ENCODE assay signal across 1 cellular context in the genomic region with DNA sequence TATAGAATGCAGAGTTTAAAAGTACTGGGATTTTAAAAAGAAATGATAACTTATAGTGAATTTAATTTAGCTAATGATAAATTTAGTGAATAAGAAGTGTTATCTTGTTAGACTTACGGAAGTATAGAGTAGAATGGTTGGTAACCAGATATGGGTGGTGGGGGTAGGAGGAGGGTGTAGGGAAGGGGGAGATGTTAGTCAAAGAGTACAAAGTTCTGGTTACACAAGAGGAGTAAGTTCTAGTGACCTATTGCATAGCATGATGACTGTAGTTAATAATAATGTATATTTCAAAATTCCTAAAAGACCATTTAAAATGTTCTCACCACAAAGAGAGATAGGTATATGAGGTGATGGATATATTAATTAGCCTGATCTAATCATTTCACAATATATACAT.
TF ChIP-seq lines count a peak whose summit lies in the region.

No MANE protein-coding gene starts in this region.

TF ChIP-seq in HepG2, 621 proteins besides CTCF, POLR2A, EP300 and RAD21 (continued from another document and continues in another):
- TF ChIP-seq, protein P1, sequence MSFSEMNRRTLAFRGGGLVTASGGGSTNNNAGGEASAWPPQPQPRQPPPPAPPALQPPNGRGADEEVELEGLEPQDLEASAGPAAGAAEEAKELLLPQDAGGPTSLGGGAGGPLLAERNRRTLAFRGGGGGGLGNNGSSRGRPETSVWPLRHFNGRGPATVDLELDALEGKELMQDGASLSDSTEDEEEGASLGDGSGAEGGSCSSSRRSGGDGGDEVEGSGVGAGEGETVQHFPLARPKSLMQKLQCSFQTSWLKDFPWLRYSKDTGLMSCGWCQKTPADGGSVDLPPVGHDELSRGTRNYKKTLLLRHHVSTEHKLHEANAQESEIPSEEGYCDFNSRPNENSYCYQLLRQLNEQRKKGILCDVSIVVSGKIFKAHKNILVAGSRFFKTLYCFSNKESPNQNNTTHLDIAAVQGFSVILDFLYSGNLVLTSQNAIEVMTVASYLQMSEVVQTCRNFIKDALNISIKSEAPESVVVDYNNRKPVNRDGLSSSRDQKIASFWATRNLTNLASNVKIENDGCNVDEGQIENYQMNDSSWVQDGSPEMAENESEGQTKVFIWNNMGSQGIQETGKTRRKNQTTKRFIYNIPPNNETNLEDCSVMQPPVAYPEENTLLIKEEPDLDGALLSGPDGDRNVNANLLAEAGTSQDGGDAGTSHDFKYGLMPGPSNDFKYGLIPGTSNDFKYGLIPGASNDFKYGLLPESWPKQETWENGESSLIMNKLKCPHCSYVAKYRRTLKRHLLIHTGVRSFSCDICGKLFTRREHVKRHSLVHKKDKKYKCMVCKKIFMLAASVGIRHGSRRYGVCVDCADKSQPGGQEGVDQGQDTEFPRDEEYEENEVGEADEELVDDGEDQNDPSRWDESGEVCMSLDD (CRISPR knock-in tag; IDR thresholded peaks at IDR 0.05; ENCODE audit: borderline replicate concordance), result no peak; the same call in 1 of the 2 replicates
- no peak for TF ChIP-seq JUN (CRISPR knock-in tag; IDR thresholded peaks at IDR 0.05)
- peak; percentile 65; the same call in 1 of the 2 replicates for TF ChIP-seq SMAD3 (CRISPR knock-in tag; IDR thresholded peaks at IDR 0.05)
- TF ChIP-seq ZNF746 (CRISPR knock-in tag; IDR thresholded peaks at IDR 0.05), result no peak; the same call in 1 of the 2 replicates
- TF ChIP-seq PHF5A (CRISPR knock-in tag; IDR thresholded peaks at IDR 0.05; ENCODE audit: low read depth, unreplicated experiment), result peak; percentile 57
- no peak for TF ChIP-seq ZSCAN29 (CRISPR knock-in tag; conservative IDR thresholded peaks at IDR 0.05)
- peak; percentile 68 for TF ChIP-seq ATF7 (IDR thresholded peaks at IDR 0.05)
- no peak for TF ChIP-seq ATF7 (CRISPR knock-in tag; IDR thresholded peaks at IDR 0.05)
- peak; percentile 69 to 71 for TF ChIP-seq NR2F1 (CRISPR knock-in tag; IDR thresholded peaks at IDR 0.05)
- no peak for TF ChIP-seq ATRX (CRISPR knock-in tag; IDR thresholded peaks at IDR 0.05; ENCODE audit: borderline replicate concordance)
- TF ChIP-seq, protein P2, sequence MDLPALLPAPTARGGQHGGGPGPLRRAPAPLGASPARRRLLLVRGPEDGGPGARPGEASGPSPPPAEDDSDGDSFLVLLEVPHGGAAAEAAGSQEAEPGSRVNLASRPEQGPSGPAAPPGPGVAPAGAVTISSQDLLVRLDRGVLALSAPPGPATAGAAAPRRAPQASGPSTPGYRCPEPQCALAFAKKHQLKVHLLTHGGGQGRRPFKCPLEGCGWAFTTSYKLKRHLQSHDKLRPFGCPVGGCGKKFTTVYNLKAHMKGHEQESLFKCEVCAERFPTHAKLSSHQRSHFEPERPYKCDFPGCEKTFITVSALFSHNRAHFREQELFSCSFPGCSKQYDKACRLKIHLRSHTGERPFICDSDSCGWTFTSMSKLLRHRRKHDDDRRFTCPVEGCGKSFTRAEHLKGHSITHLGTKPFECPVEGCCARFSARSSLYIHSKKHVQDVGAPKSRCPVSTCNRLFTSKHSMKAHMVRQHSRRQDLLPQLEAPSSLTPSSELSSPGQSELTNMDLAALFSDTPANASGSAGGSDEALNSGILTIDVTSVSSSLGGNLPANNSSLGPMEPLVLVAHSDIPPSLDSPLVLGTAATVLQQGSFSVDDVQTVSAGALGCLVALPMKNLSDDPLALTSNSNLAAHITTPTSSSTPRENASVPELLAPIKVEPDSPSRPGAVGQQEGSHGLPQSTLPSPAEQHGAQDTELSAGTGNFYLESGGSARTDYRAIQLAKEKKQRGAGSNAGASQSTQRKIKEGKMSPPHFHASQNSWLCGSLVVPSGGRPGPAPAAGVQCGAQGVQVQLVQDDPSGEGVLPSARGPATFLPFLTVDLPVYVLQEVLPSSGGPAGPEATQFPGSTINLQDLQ (CRISPR knock-in tag; IDR thresholded peaks at IDR 0.05), result no peak
- TF ChIP-seq HHEX (CRISPR knock-in tag; IDR thresholded peaks at IDR 0.05), result no peak
- TF ChIP-seq GATAD1 (CRISPR knock-in tag; IDR thresholded peaks at IDR 0.05), result 0 out of 2 replicates have a peak, but pooled peaks have one; percentile 35
- TF ChIP-seq ZSCAN22 (CRISPR knock-in tag; IDR thresholded peaks at IDR 0.05), result no peak
- peak; percentile 58 for TF ChIP-seq ASH2L (IDR thresholded peaks at IDR 0.05; ENCODE audit: insufficient read length, low read depth, low read length)
- peak; percentile 97 for TF ChIP-seq HNF4G (IDR thresholded peaks at IDR 0.05; ENCODE audit: borderline replicate concordance, low read depth, low read length)
- peak; percentile 24; the same call in 1 of the 2 replicates for TF ChIP-seq HNF4G (CRISPR knock-in tag; IDR thresholded peaks at IDR 0.05; ENCODE audit: borderline replicate concordance, low read depth)
- TF ChIP-seq, protein P3, sequence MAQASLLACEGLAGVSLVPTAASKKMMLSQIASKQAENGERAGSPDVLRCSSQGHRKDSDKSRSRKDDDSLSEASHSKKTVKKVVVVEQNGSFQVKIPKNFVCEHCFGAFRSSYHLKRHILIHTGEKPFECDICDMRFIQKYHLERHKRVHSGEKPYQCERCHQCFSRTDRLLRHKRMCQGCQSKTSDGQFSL (CRISPR knock-in tag; IDR thresholded peaks at IDR 0.05), result no peak
- TF ChIP-seq, protein P4, sequence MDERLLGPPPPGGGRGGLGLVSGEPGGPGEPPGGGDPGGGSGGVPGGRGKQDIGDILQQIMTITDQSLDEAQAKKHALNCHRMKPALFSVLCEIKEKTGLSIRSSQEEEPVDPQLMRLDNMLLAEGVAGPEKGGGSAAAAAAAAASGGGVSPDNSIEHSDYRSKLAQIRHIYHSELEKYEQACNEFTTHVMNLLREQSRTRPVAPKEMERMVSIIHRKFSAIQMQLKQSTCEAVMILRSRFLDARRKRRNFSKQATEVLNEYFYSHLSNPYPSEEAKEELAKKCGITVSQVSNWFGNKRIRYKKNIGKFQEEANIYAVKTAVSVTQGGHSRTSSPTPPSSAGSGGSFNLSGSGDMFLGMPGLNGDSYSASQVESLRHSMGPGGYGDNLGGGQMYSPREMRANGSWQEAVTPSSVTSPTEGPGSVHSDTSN (CRISPR knock-in tag; IDR thresholded peaks at IDR 0.05), result no peak
- no peak for TF ChIP-seq TGIF2 (CRISPR knock-in tag; IDR thresholded peaks at IDR 0.05)
- TF ChIP-seq RXRB (CRISPR knock-in tag; IDR thresholded peaks at IDR 0.05; ENCODE audit: borderline replicate concordance), result peak; percentile 71
- TF ChIP-seq KDM5A (IDR thresholded peaks at IDR 0.05; ENCODE audit: borderline replicate concordance, low read length), result peak; percentile 7; the same call in 1 of the 2 replicates
- peak; percentile 89 for TF ChIP-seq PPARG (CRISPR knock-in tag; conservative IDR thresholded peaks at IDR 0.05)
- TF ChIP-seq, protein P5, sequence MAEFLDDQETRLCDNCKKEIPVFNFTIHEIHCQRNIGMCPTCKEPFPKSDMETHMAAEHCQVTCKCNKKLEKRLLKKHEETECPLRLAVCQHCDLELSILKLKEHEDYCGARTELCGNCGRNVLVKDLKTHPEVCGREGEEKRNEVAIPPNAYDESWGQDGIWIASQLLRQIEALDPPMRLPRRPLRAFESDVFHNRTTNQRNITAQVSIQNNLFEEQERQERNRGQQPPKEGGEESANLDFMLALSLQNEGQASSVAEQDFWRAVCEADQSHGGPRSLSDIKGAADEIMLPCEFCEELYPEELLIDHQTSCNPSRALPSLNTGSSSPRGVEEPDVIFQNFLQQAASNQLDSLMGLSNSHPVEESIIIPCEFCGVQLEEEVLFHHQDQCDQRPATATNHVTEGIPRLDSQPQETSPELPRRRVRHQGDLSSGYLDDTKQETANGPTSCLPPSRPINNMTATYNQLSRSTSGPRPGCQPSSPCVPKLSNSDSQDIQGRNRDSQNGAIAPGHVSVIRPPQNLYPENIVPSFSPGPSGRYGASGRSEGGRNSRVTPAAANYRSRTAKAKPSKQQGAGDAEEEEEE (CRISPR knock-in tag; IDR thresholded peaks at IDR 0.05; ENCODE audit: borderline replicate concordance), result no peak
- TF ChIP-seq MIER3 (CRISPR knock-in tag; IDR thresholded peaks at IDR 0.05; ENCODE audit: borderline replicate concordance), result 0 out of 2 replicates have a peak, but pooled peaks have one; percentile 29
- no peak for TF ChIP-seq ETV6 (CRISPR knock-in tag; conservative IDR thresholded peaks at IDR 0.05)
- TF ChIP-seq KMT2B (CRISPR knock-in tag; IDR thresholded peaks at IDR 0.05), result 0 out of 2 replicates have a peak, but pooled peaks have one; percentile 19
- TF ChIP-seq, protein P6, sequence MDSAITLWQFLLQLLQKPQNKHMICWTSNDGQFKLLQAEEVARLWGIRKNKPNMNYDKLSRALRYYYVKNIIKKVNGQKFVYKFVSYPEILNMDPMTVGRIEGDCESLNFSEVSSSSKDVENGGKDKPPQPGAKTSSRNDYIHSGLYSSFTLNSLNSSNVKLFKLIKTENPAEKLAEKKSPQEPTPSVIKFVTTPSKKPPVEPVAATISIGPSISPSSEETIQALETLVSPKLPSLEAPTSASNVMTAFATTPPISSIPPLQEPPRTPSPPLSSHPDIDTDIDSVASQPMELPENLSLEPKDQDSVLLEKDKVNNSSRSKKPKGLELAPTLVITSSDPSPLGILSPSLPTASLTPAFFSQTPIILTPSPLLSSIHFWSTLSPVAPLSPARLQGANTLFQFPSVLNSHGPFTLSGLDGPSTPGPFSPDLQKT (CRISPR knock-in tag; IDR thresholded peaks at IDR 0.05; ENCODE audit: borderline replicate concordance), result no peak
- TF ChIP-seq ZFP1 (CRISPR knock-in tag; IDR thresholded peaks at IDR 0.05), result no peak
- TF ChIP-seq, protein P7, sequence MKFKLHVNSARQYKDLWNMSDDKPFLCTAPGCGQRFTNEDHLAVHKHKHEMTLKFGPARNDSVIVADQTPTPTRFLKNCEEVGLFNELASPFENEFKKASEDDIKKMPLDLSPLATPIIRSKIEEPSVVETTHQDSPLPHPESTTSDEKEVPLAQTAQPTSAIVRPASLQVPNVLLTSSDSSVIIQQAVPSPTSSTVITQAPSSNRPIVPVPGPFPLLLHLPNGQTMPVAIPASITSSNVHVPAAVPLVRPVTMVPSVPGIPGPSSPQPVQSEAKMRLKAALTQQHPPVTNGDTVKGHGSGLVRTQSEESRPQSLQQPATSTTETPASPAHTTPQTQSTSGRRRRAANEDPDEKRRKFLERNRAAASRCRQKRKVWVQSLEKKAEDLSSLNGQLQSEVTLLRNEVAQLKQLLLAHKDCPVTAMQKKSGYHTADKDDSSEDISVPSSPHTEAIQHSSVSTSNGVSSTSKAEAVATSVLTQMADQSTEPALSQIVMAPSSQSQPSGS (CRISPR knock-in tag; IDR thresholded peaks at IDR 0.05), result peak; percentile 77; the same call in 1 of the 2 replicates
- TF ChIP-seq ZSCAN20 (CRISPR knock-in tag; IDR thresholded peaks at IDR 0.05; ENCODE audit: borderline replicate concordance), result no peak
- TF ChIP-seq ZNF138 (CRISPR knock-in tag; IDR thresholded peaks at IDR 0.05; ENCODE audit: low read depth), result no peak
- peak; percentile 41; the same call in 1 of the 2 replicates for TF ChIP-seq FOXJ3 (CRISPR knock-in tag; IDR thresholded peaks at IDR 0.05; ENCODE audit: borderline replicate concordance)
- TF ChIP-seq ZNF292 (CRISPR knock-in tag; IDR thresholded peaks at IDR 0.05; ENCODE audit: borderline replicate concordance, low read depth), result peak; percentile 60; the same call in 1 of the 2 replicates
- TF ChIP-seq, protein P8, sequence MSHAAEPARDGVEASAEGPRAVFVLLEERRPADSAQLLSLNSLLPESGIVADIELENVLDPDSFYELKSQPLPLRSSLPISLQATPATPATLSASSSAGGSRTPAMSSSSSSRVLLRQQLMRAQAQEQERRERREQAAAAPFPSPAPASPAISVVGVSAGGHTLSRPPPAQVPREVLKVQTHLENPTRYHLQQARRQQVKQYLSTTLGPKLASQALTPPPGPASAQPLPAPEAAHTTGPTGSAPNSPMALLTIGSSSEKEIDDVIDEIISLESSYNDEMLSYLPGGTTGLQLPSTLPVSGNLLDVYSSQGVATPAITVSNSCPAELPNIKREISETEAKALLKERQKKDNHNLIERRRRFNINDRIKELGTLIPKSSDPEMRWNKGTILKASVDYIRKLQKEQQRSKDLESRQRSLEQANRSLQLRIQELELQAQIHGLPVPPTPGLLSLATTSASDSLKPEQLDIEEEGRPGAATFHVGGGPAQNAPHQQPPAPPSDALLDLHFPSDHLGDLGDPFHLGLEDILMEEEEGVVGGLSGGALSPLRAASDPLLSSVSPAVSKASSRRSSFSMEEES (CRISPR knock-in tag; IDR thresholded peaks at IDR 0.05), result 0 out of 2 replicates have a peak, but pooled peaks have one; percentile 43
- TF ChIP-seq STAG1 (CRISPR knock-in tag; IDR thresholded peaks at IDR 0.05), result no peak
- peak; percentile 25; the same call in 1 of the 2 replicates for TF ChIP-seq ZMYM4 (CRISPR knock-in tag; IDR thresholded peaks at IDR 0.05)
- peak; percentile 95 for TF ChIP-seq SIX4 (CRISPR knock-in tag; IDR thresholded peaks at IDR 0.05)
- TF ChIP-seq, protein P9, sequence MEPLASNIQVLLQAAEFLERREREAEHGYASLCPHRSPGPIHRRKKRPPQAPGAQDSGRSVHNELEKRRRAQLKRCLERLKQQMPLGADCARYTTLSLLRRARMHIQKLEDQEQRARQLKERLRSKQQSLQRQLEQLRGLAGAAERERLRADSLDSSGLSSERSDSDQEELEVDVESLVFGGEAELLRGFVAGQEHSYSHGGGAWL (CRISPR knock-in tag; IDR thresholded peaks at IDR 0.05), result no peak
- TF ChIP-seq, protein P10, sequence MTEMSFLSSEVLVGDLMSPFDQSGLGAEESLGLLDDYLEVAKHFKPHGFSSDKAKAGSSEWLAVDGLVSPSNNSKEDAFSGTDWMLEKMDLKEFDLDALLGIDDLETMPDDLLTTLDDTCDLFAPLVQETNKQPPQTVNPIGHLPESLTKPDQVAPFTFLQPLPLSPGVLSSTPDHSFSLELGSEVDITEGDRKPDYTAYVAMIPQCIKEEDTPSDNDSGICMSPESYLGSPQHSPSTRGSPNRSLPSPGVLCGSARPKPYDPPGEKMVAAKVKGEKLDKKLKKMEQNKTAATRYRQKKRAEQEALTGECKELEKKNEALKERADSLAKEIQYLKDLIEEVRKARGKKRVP (CRISPR knock-in tag; IDR thresholded peaks at IDR 0.05), result peak in 1 of 2 experiments; percentile 66; a peak in 1 of 4 replicates
- 0 out of 2 replicates have a peak, but pooled peaks have one; percentile 42 for TF ChIP-seq THAP11 (CRISPR knock-in tag; IDR thresholded peaks at IDR 0.05)
- peak; percentile 78 for TF ChIP-seq HMG20A (CRISPR knock-in tag; IDR thresholded peaks at IDR 0.05; ENCODE audit: borderline replicate concordance)
- TF ChIP-seq, protein P11, sequence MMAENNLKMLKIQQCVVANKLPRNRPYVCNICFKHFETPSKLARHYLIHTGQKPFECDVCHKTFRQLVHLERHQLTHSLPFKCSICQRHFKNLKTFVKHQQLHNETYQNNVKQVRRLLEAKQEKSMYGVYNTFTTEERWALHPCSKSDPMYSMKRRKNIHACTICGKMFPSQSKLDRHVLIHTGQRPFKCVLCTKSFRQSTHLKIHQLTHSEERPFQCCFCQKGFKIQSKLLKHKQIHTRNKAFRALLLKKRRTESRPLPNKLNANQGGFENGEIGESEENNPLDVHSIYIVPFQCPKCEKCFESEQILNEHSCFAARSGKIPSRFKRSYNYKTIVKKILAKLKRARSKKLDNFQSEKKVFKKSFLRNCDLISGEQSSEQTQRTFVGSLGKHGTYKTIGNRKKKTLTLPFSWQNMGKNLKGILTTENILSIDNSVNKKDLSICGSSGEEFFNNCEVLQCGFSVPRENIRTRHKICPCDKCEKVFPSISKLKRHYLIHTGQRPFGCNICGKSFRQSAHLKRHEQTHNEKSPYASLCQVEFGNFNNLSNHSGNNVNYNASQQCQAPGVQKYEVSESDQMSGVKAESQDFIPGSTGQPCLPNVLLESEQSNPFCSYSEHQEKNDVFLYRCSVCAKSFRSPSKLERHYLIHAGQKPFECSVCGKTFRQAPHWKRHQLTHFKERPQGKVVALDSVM (CRISPR knock-in tag; IDR thresholded peaks at IDR 0.05), result no peak
- TF ChIP-seq, protein P12, sequence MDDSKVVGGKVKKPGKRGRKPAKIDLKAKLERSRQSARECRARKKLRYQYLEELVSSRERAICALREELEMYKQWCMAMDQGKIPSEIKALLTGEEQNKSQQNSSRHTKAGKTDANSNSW (CRISPR knock-in tag; IDR thresholded peaks at IDR 0.05; ENCODE audit: borderline replicate concordance), result no peak
- TF ChIP-seq SALL1 (CRISPR knock-in tag; IDR thresholded peaks at IDR 0.05), result peak; percentile 51; the same call in 1 of the 2 replicates
- no peak for TF ChIP-seq SCMH1 (CRISPR knock-in tag; IDR thresholded peaks at IDR 0.05; ENCODE audit: borderline replicate concordance)
